In the genomic region with DNA sequence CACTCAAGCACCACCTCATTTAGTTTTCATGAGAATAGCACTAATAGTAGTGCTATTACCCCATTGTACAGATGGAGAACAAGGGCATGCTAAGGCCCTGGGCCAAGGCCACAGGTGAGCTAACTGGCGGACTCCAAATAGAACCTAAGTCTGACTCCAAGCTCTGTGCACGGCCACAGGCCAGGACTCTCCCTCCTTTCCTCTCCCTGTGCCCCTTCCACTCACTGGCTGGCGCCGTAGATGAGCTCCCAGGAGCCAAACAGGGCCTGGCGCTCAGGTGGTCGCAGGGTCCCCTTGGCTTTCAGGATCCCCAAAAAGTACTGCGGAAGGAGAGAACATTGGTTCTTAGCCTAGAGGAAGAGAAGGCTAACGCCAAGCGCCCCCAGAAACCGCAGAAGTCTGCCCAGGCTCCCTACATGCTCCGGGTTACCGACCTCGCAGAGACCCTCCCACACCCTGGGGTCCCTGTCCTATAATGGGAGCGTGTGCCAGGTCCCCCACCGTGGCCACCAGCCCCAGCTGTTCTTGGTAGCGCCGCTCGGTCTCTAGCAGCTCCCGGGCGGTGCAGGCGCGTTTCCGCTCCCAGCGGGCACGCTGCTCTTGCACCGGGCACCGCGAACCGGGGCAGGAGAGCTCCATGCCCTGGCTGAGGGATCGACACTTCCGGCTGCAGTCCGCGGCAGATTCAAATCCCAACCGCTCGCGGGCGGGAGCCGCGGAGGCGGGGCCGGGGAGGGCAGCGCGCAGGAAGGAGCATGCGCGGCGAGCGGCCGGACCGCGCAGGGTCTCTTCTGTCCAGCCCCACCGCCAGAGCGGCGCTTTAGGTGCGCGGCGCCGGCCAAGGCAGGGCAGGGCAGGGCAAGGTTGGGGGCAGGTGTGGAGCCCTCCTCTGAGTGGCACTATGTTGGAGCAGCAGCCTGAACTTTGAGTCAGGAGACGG, we compare ENCODE assay signal across 8 cellular contexts. TPM values are rescaled to one million over a fixed set of nuclear protein-coding genes. Genes with fewer than 3 reads are reported as not detected.
DNase-seq lines count a peak whose midpoint lies in the region; ATAC-seq and TF ChIP-seq lines count a peak whose summit lies in the region.

A gene with protein sequence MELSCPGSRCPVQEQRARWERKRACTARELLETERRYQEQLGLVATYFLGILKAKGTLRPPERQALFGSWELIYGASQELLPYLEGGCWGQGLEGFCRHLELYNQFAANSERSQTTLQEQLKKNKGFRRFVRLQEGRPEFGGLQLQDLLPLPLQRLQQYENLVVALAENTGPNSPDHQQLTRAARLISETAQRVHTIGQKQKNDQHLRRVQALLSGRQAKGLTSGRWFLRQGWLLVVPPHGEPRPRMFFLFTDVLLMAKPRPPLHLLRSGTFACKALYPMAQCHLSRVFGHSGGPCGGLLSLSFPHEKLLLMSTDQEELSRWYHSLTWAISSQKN (minus strand): TSS at position 665 of the 940 bp plus-strand sequence. CDS start 26 bp downstream, at position 639.

- no peaks in the 10 kb centered on the region for H3K9me3 ChIP-seq in KOPT-K1 (ENCODE audit: insufficient read depth, low read length, poor library complexity, severe bottlenecking)
- H3K9me3 ChIP-seq in neural cell (ENCODE audit: low read length), result no peaks in the 10 kb centered on the region
- no peaks in the 10 kb centered on the region for H3K9me3 ChIP-seq in tibial artery

- no peaks in the 10 kb centered on the region for H3F3A ChIP-seq in neural cell (ENCODE audit: insufficient read depth, low read length, poor library complexity, severe bottlenecking)

- H2AFZ ChIP-seq in neural cell (ENCODE audit: low read depth, low read length), result peak within 1 kb of the TSS; percentile 45

- H3K36me3 ChIP-seq in KOPT-K1 (ENCODE audit: insufficient read depth, low read length), result peaks cover 11% of the 10 kb centered on the region; the same call in 1 of the 2 replicates
- peaks cover 8% of the 10 kb centered on the region for H3K36me3 ChIP-seq in neural cell (ENCODE audit: insufficient read depth, low read length)
- H3K36me3 ChIP-seq in tibial artery, result peaks cover 13 to 28% (median 21%) of the 10 kb centered on the region in 3 donors

- H3K79me2 ChIP-seq in neural cell (replicated peaks; ENCODE audit: insufficient read depth, low read length), result no peaks in the 10 kb centered on the region

- H3K27me3 ChIP-seq in neural cell (ENCODE audit: insufficient read depth, low read depth, low read length) (no peaks in the 10 kb centered on the region), tibial artery (no peaks in the 10 kb centered on the region)

- DNase-seq in Daoy (ENCODE audit: low read depth) (peak; percentile 94), RKO (ENCODE audit: low spot score) (peak; percentile 91), foreskin fibroblast (peak; percentile 70 to 92), tibial artery (peak; percentile 66 to 93)
- DNase-seq in activated T-helper 9 cell treated with anti-CD3 and anti-CD28 coated beads, Interleukin-2, amount 50 U/mL, for 16 hours (ENCODE audit: low read depth), result peak; percentile 57

- no peaks in the 10 kb centered on the region for H4K20me1 ChIP-seq in neural cell (ENCODE audit: insufficient read depth)

- H3K9ac ChIP-seq in neural cell (ENCODE audit: low read length), result peak within 1 kb of the TSS; percentile 54

- peak; percentile 70 for ATAC-seq in GM21723 (IDR thresholded peaks at IDR 0.05; ENCODE audit: unreplicated experiment)

- H3K9me2 ChIP-seq in neural cell (ENCODE audit: insufficient read depth, low read length), result no peaks in the 10 kb centered on the region

- peak; percentile 26 for TF ChIP-seq EP300 in neural cell (conservative IDR thresholded peaks at IDR 0.05; ENCODE audit: poor library complexity, severe bottlenecking)

- TF ChIP-seq RAD21 in neural cell (conservative IDR thresholded peaks at IDR 0.05), result peak; percentile 14

- peak within 1 kb of the TSS; percentile 55 to 76 for H3K4me3 ChIP-seq in foreskin fibroblast (ENCODE audit: low read depth in 1 of 2, low read length in 2 of 2)
- peak within 1 kb of the TSS; percentile 82 for H3K4me3 ChIP-seq in neural cell (ENCODE audit: low read length)
- H3K4me3 ChIP-seq in tibial artery, result peak within 1 kb of the TSS; percentile 48 to 58

- peak; percentile 17 for TF ChIP-seq CTCF in foreskin fibroblast (IDR thresholded peaks at IDR 0.05; ENCODE audit: low read depth, low read length)
- peak; percentile 60 for TF ChIP-seq CTCF in neural cell (IDR thresholded peaks at IDR 0.05; ENCODE audit: poor library complexity, severe bottlenecking)
- no peak for TF ChIP-seq CTCF in tibial artery (IDR thresholded peaks at IDR 0.05)

- H3K27ac ChIP-seq in KOPT-K1 (ENCODE audit: low read depth, low read length, poor library complexity, severe bottlenecking) (peak within 1 kb of the TSS; percentile 64), neural cell (ENCODE audit: low read length) (no peak within 1 kb of the TSS), tibial artery (peak within 1 kb of the TSS; percentile 99 to 100)

- H3K4me2 ChIP-seq in neural cell (ENCODE audit: low read length), result peak within 1 kb of the TSS; percentile 80

- H3K4me1 ChIP-seq in tibial artery, result peaks cover 0 to 59% (median 31%) of the 10 kb centered on the region in 4 donors

- intact Hi-C loops in tibial artery (cut with DNase I; ENCODE audit: low total_unique reads), result loop anchor here (5.0 kb wide), 1 partner anchor 32 kb away; no protein-coding TSS in a partner anchor

TF ChIP-seq in neural cell, 6 proteins besides CTCF, POLR2A, EP300 and RAD21:
- TF ChIP-seq TAF1 (IDR thresholded peaks at IDR 0.05; ENCODE audit: low read depth) (no peak), EZH2 (IDR thresholded peaks at IDR 0.05; ENCODE audit: borderline replicate concordance, insufficient read depth, low read length, poor library complexity, severe bottlenecking) (no peak), MXI1 (conservative IDR thresholded peaks at IDR 0.05; ENCODE audit: poor library complexity, severe bottlenecking) (peak; percentile 97), SMC3 (conservative IDR thresholded peaks at IDR 0.05; ENCODE audit: poor library complexity) (no peak)

RNA-seq across cellular contexts. Expression of the gene that starts here (rescaled TPM):
- 2.9 and 4.2 TPM in 2 replicates for total RNA-seq in Daoy (2014; rRNA removed; shearing (Covaris generic))
- polyA plus RNA-seq in neural cell, result 0.51 TPM in 1 of 2 replicates, not detected in the other
- not detected in 2 replicates for polyA minus RNA-seq in neural cell

Comparison
In these comparisons a context has a peak if more than half of its experiments do, and no peak if none do; other contexts are left out.
1. CTCF ChIP-seq: peak in foreskin fibroblast (single experiment) and neural cell (single experiment); none in tibial artery (0 of 2).
2. Peak in every context shown above with its lines, with median percentiles within 50 percentile points of each other: DNase-seq and H3K4me3 ChIP-seq.